ENCODE assay signal across 18 cellular contexts in genomic region chr17:42672038-42672437, GRCh38. TPM values are rescaled to one million over a fixed set of nuclear protein-coding genes. Genes with fewer than 3 reads are reported as not detected.
A peak's percentile ranks its signal among the peaks of the same experiment; 100 is the strongest.
DNase-seq lines count a peak whose midpoint lies in the region; ATAC-seq, FAIRE-seq and TF ChIP-seq lines count a peak whose summit lies in the region.
"Had no signal": no experiment of that assay in that cellular context is flagged by ENCODE, and none has a peak within 500 bp of the region (broad histone marks: within the 10 kb centered on the region; RNA-seq: fewer than 3 reads in every experiment).

No MANE protein-coding gene starts in this region.

- no peaks in the 10 kb centered on the region for H3K27me3 Mint-ChIP-seq in MCF 10A (ENCODE audit: insufficient read depth, unreplicated experiment)

- H3K9me3 ChIP-seq in keratinocyte (ENCODE audit: control insufficient read depth, low read depth, low read length) = no peaks in the 10 kb centered on the region
- H3K9me3 ChIP-seq: MG63 had no signal

- no TSS peak for BruUV-seq in MCF 10A (replicated peaks; lab: Mats Ljungman, UMichigan)

- peak overlapping the region in 2 of 3 experiments; percentile 12 to 57 for H3K4me3 ChIP-seq in keratinocyte (ENCODE audit: control insufficient read depth in 2 of 3, extremely low read depth in 1 of 3, insufficient read depth in 2 of 3, low read depth in 1 of 3, low read length in 3 of 3)
- H3K4me3 ChIP-seq: MG63 had no signal

- peaks cover 38% of the 10 kb centered on the region for H3K4me1 Mint-ChIP-seq in MCF 10A (ENCODE audit: insufficient read depth, unreplicated experiment)

- ATAC-seq in HG02678 (IDR thresholded peaks at IDR 0.05; ENCODE audit: unreplicated experiment) = no peak
- ATAC-seq: natural killer cell, SK-N-SH treated with all-trans-retinoic acid at 6 μM for 48 hours had no signal

- peaks cover 60% of the 10 kb centered on the region for H3K4me1 ChIP-seq in keratinocyte (ENCODE audit: control insufficient read depth, extremely low read depth, insufficient read depth, low read length)

- no peak overlapping the region for H2AFZ ChIP-seq in keratinocyte (ENCODE audit: control insufficient read depth, low read length)

- H3K27me3 ChIP-seq in keratinocyte (ENCODE audit: control insufficient read depth, extremely low read depth, insufficient read depth, low read length) = no peaks in the 10 kb centered on the region
- H3K27me3 ChIP-seq: MG63 had no signal

- no peaks in the 10 kb centered on the region for H3K9me3 Mint-ChIP-seq in MCF 10A (ENCODE audit: unreplicated experiment)
- H3K9me3 Mint-ChIP-seq: activated CD4-positive, alpha-beta memory T cell treated with anti-CD3 and anti-CD28 coated beads, Interleukin-2, amount 10 ng/mL, durations not matched to agents 7 days and 5 days; natural killer cell had no signal

- peaks cover 47% of the 10 kb centered on the region for H3K36me3 Mint-ChIP-seq in MCF 10A (ENCODE audit: insufficient read depth, unreplicated experiment)
- H3K36me3 Mint-ChIP-seq: natural killer cell had no signal

- DNase-seq in COR-L47 (lab: John Stamatoyannopoulos, UW) (peak; percentile 76), NCI-H1105 treated with DMSO at 0.1 percent for 48 hours (lab: John Stamatoyannopoulos, UW) (peak; percentile 81), MCF 10A (ENCODE audit: unreplicated experiment) (peak; percentile 27), keratinocyte (ENCODE audit: low read depth, low spot score) (no peak), OCI-M1 (lab: John Stamatoyannopoulos, UW) (no peak), NCI-H748 treated with DMSO at 0.1 percent for 48 hours (lab: John Stamatoyannopoulos, UW) (no peak), cerebellum (ENCODE audit: low spot score) (no peak)
- DNase-seq: activated CD4-positive, alpha-beta memory T cell treated with anti-CD3 and anti-CD28 coated beads, Interleukin-2, amount 10 ng/mL, durations not matched to agents 7 days and 5 days; amniotic stem cell; erythroblast; MG63; natural killer cell; NCI-H226; trophoblast cell had no signal

- peaks cover 8% of the 10 kb centered on the region for H4K20me1 ChIP-seq in keratinocyte (ENCODE audit: control insufficient read depth, extremely low read depth, insufficient read depth, low read length)

- H3K4me3 Mint-ChIP-seq in MCF 10A (ENCODE audit: unreplicated experiment) = peak overlapping the region; percentile 25
- H3K4me3 Mint-ChIP-seq: activated CD4-positive, alpha-beta memory T cell treated with anti-CD3 and anti-CD28 coated beads, Interleukin-2, amount 10 ng/mL, durations not matched to agents 7 days and 5 days had no signal

- intact Hi-C loops in MCF 10A (cut with micrococcal nuclease) = no loop called here

- H3K9ac ChIP-seq in keratinocyte (ENCODE audit: control insufficient read depth, extremely low read depth, insufficient read depth, low read length) = no peak overlapping the region

- POLR2A ChIA-PET in MCF 10A (lab: Yijun Ruan, JAX) = interaction anchor here (0.6 to 10.9 kb wide), 11 partner anchors 10 to 136 kb away, joined by 3 to 158 read pairs (median 5); partner anchors contain the start of genes EZH1, NAGLU, PSMC3IP and RETREG3

- H3K79me2 ChIP-seq in keratinocyte (ENCODE audit: control insufficient read depth, insufficient read depth, low read length) = peaks cover 16% of the 10 kb centered on the region

- CTCF ChIA-PET in MCF 10A (lab: Yijun Ruan, JAX) = interaction anchor here (0.7 to 3.4 kb wide), 5 partner anchors 45 to 94 kb away, joined by 3 to 13 read pairs (median 3); partner anchors contain the start of gene PSMC3IP

- peak overlapping the region; percentile 69 for H3K4me2 ChIP-seq in keratinocyte (ENCODE audit: control insufficient read depth, extremely low read depth, insufficient read depth, low read depth, low read length)

- no peak overlapping the region for H3K27ac ChIP-seq in keratinocyte (ENCODE audit: control insufficient read depth, insufficient read depth, low read length)

- dilution Hi-C loops in keratinocyte (cut with MboI; ENCODE audit: extremely low pct_ligation_motif_present, low sequenced_read_pairs) = no loop called here

- no peak for TF ChIP-seq CTCF in MCF 10A (IDR thresholded peaks at IDR 0.05; ENCODE audit: unreplicated experiment)
- no peak for TF ChIP-seq CTCF in keratinocyte (optimal IDR thresholded peaks at IDR 0.05 in 1 of 3, IDR thresholded peaks at IDR 0.05 in 1 of 3, conservative IDR thresholded peaks at IDR 0.05 in 1 of 3; ENCODE audit: extremely low read depth in 1 of 3, insufficient read depth in 2 of 3, low read length in 3 of 3)

- H3K36me3 ChIP-seq in keratinocyte (ENCODE audit: control insufficient read depth in 2 of 2, extremely low read depth in 1 of 2, insufficient read depth in 2 of 2, low read length in 2 of 2) = peaks cover 28% of the 10 kb centered on the region in 2 experiments

- no peak overlapping the region for H3K27ac Mint-ChIP-seq in MCF 10A (ENCODE audit: low read depth, unreplicated experiment)
- H3K27ac Mint-ChIP-seq: activated CD4-positive, alpha-beta memory T cell treated with anti-CD3 and anti-CD28 coated beads, Interleukin-2, amount 10 ng/mL, durations not matched to agents 7 days and 5 days; natural killer cell had no signal

- no peak for FAIRE-seq in keratinocyte (lab: Jason Lieb, UNC)
- FAIRE-seq: colon had no signal

- H3K9me1 ChIP-seq in keratinocyte (ENCODE audit: control insufficient read depth, extremely low read depth, insufficient read depth, low read length) = peaks cover 4% of the 10 kb centered on the region

RNA-seq across cellular contexts. Expression of gene PLEKHH3, which starts 4.8 kb away (rescaled TPM):
- total RNA-seq in MCF 10A (2022) (12.5 and 12.9 TPM in 2 replicates), cerebellum (5.0 TPM)
- 3.1 to 10.7 TPM (median 4.9 TPM) in 3 replicates for polyA plus RNA-seq in keratinocyte
- 11.6 TPM for polyA plus RNA-seq in keratinocyte (2011; ENCODE audit: low read depth)
- 2.5 and 7.9 TPM in 2 replicates for polyA plus RNA-seq in keratinocyte (2011; cell fraction: cytosol; rRNA removed)
- polyA plus RNA-seq in keratinocyte (2011; cell fraction: nucleus; rRNA removed) = 13.2 and 20.7 TPM in 2 replicates
- 10.7 and 25.0 TPM in 2 replicates for polyA plus RNA-seq in keratinocyte (2012; ENCODE audit: low replicate concordance)
- polyA minus RNA-seq in keratinocyte = 2.9 to 4.3 TPM (median 3.1 TPM) in 3 replicates
- 17.3 TPM for polyA minus RNA-seq in keratinocyte (2011; cell fraction: cytosol; rRNA and poly(A)+ RNA removed)
- 13.1 and 17.9 TPM in 2 replicates for polyA minus RNA-seq in keratinocyte (2011; cell fraction: nucleus; rRNA and poly(A)+ RNA removed)

RNA-seq across cellular contexts. Expression of gene CCR10, which starts 9.6 kb away (rescaled TPM):
- total RNA-seq in MCF 10A (2022) (0.21 and 0.22 TPM in 2 replicates), cerebellum (0.91 TPM)
- polyA plus RNA-seq in keratinocyte = 0.02 to 0.05 TPM (median 0.03 TPM) in 3 replicates
- polyA plus RNA-seq in keratinocyte (2011; ENCODE audit: low read depth) = not detected
- not detected in 2 replicates for polyA plus RNA-seq in keratinocyte (2011; cell fraction: cytosol; rRNA removed)
- polyA plus RNA-seq in keratinocyte (2011; cell fraction: nucleus; rRNA removed) = 0.17 and 0.27 TPM in 2 replicates
- polyA plus RNA-seq in keratinocyte (2012; ENCODE audit: low replicate concordance) = 0.18 TPM in 1 of 2 replicates, not detected in the other
- polyA minus RNA-seq in keratinocyte = 0.20 TPM in 1 of 3 replicates, not detected in the others
- not detected for polyA minus RNA-seq in keratinocyte (2011; cell fraction: cytosol; rRNA and poly(A)+ RNA removed)
- not detected in 2 replicates for polyA minus RNA-seq in keratinocyte (2011; cell fraction: nucleus; rRNA and poly(A)+ RNA removed)
- total RNA-seq: HT-29 had no signal

RNA-seq across cellular contexts. Expression of gene CNTNAP1, which starts 10.3 kb away (rescaled TPM):
- total RNA-seq in MCF 10A (2022) = 1.2 and 1.5 TPM in 2 replicates
- polyA plus RNA-seq in keratinocyte = 0.46 to 2.0 TPM (median 0.71 TPM) in 3 replicates
- polyA plus RNA-seq in keratinocyte (2011; ENCODE audit: low read depth) = 0.26 TPM
- polyA plus RNA-seq in keratinocyte (2011; cell fraction: cytosol; rRNA removed) = 0.23 and 0.34 TPM in 2 replicates
- 3.2 and 3.7 TPM in 2 replicates for polyA plus RNA-seq in keratinocyte (2011; cell fraction: nucleus; rRNA removed)
- polyA plus RNA-seq in keratinocyte (2012; ENCODE audit: low replicate concordance) = 0.24 and 1.7 TPM in 2 replicates
- polyA minus RNA-seq in keratinocyte = 0.76 to 3.8 TPM (median 1.1 TPM) in 3 replicates
- not detected for polyA minus RNA-seq in keratinocyte (2011; cell fraction: cytosol; rRNA and poly(A)+ RNA removed)
- 1.8 and 2.3 TPM in 2 replicates for polyA minus RNA-seq in keratinocyte (2011; cell fraction: nucleus; rRNA and poly(A)+ RNA removed)
- 13.0 TPM for total RNA-seq in cerebellum

RNA-seq across cellular contexts. Expression of gene TUBG2, which starts 13.0 kb away (rescaled TPM):
- total RNA-seq in MCF 10A (2022) (21.3 and 23.4 TPM in 2 replicates), cerebellum (13.8 TPM)
- 13.5 to 17.8 TPM (median 14.5 TPM) in 3 replicates for polyA plus RNA-seq in keratinocyte
- 6.1 TPM for polyA plus RNA-seq in keratinocyte (2011; ENCODE audit: low read depth)
- 7.8 and 11.8 TPM in 2 replicates for polyA plus RNA-seq in keratinocyte (2011; cell fraction: cytosol; rRNA removed)
- 58.1 and 66.0 TPM in 2 replicates for polyA plus RNA-seq in keratinocyte (2011; cell fraction: nucleus; rRNA removed)
- 17.2 and 18.2 TPM in 2 replicates for polyA plus RNA-seq in keratinocyte (2012; ENCODE audit: low replicate concordance)
- 9.2 to 20.5 TPM (median 9.6 TPM) in 3 replicates for polyA minus RNA-seq in keratinocyte
- 6.7 TPM for polyA minus RNA-seq in keratinocyte (2011; cell fraction: cytosol; rRNA and poly(A)+ RNA removed)
- 9.0 and 10.3 TPM in 2 replicates for polyA minus RNA-seq in keratinocyte (2011; cell fraction: nucleus; rRNA and poly(A)+ RNA removed)

Comparison
In these comparisons a context has a peak if more than half of its experiments do, and no peak if none do; other contexts are left out.
1. DNase-seq: peak in COR-L47 (single experiment), NCI-H1105 treated with DMSO at 0.1 percent for 48 hours (single experiment) and MCF 10A (single experiment); none in keratinocyte (single experiment), OCI-M1 (single experiment), NCI-H748 treated with DMSO at 0.1 percent for 48 hours (single experiment) and cerebellum (single experiment).